In the genomic region with DNA sequence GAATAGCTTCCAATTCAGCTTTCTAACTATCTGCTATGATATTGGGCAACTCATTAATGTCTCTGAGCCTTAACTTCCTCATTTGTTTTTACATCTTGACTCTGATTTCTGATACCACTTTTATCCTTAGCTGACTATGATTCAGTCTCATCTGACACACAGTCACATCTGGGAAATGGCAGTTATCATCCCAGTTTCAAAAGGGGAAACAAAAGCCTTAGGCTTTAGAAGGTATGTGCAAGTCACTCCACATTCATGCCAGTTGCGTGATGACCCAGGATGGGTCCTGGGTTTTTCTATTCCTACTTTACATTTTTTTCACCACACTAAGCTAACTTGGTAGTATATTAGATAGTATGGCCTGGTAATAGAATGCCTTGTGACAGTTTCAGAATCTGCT, we compare ENCODE assay signal across 17 cellular contexts. TPM values are rescaled to one million over a fixed set of nuclear protein-coding genes. Genes with fewer than 3 reads are reported as not detected.
DNase-seq lines count a peak whose midpoint lies in the region; ATAC-seq, FAIRE-seq and TF ChIP-seq lines count a peak whose summit lies in the region.
"Had no signal": no experiment of that assay in that cellular context is flagged by ENCODE, and none has a peak within 500 bp of the region (broad histone marks: within the 10 kb centered on the region; RNA-seq: fewer than 3 reads in every experiment).

No MANE protein-coding gene starts in this region.

- no peaks in the 10 kb centered on the region for H3K36me3 ChIP-seq in PC-9 (ENCODE audit: low read depth)
- H3K36me3 ChIP-seq in small intestine (ENCODE audit: control insufficient read depth in 2 of 2, insufficient read depth in 2 of 2, low read length in 2 of 2): peaks cover 0 to 5% of the 10 kb centered on the region in 2 donors
- H3K36me3 ChIP-seq: BE2C had no signal

- intact Hi-C loops in PC-9 (cut with micrococcal nuclease; ENCODE audit: unreplicated experiment): loop anchor here (5.0 kb wide), 1 partner anchor 41 kb away; no protein-coding TSS in a partner anchor

- H4K20me1 ChIP-seq in PC-9 (ENCODE audit: insufficient read depth): no peaks in the 10 kb centered on the region

- DNase-seq in H54 (ENCODE audit: insufficient read length, low spot score) (no peak), PC-9 (no peak), epithelial cell of esophagus (ENCODE audit: low read depth) (peak; percentile 22), small intestine (peak; percentile 29)
- DNase-seq in stimulated activated CD4-positive, alpha-beta T cell treated with anti-CD3 and anti-CD28 coated beads, Interleukin-4, amount 100 ng/mL, for 24 hours: no peak
- DNase-seq: activated CD4-positive, alpha-beta T cell treated with anti-CD3 and anti-CD28 coated beads for 1 hour; activated effector memory CD4-positive, alpha-beta T cell treated with Interleukin-2 at 50 U/mL for 16 hours; BE2C; left colon; NCI-H1417 treated with DMSO at 0.1 percent for 48 hours; NCI-H774; T-helper 17 cell had no signal

- no peaks in the 10 kb centered on the region; the same call in 1 of the 2 replicates for H3K9me3 ChIP-seq in PC-9 (ENCODE audit: insufficient read depth, low read depth)
- H3K9me3 ChIP-seq in small intestine (ENCODE audit: control insufficient read depth, low read depth): no peaks in the 10 kb centered on the region
- H3K9me3 ChIP-seq: BE2C had no signal

- H3K4me2 ChIP-seq in PC-9: peak overlapping the region; percentile 15; the same call in 1 of the 2 replicates

- TF ChIP-seq POLR2A in H54 (IDR thresholded peaks at IDR 0.05; ENCODE audit: low read depth, low read length): no peak

- CTCF ChIA-PET in PC-9 (lab: Charles Lee): interaction anchor here (0.7 kb wide), 1 partner anchor 108 kb away, joined by 3 read pairs; no protein-coding TSS in a partner anchor

- H2AFZ ChIP-seq in PC-9: no peak overlapping the region

- no peaks in the 10 kb centered on the region for H3K27me3 ChIP-seq in PC-9 (ENCODE audit: insufficient read depth, low read depth)
- no peaks in the 10 kb centered on the region for H3K27me3 ChIP-seq in small intestine (ENCODE audit: control insufficient read depth in 2 of 2, insufficient read depth in 2 of 2, low read length in 2 of 2)

- no peaks in the 10 kb centered on the region for H3K9me2 ChIP-seq in PC-9 (ENCODE audit: insufficient read depth)

- H3K27ac ChIP-seq in PC-9 (no peak overlapping the region), small intestine (ENCODE audit: low read depth in 1 of 2, low read length in 1 of 2) (peak overlapping the region in 1 of 2 donors; percentile 11)

- H3K4me3 ChIP-seq in PC-9: no peak overlapping the region
- no peak overlapping the region for H3K4me3 ChIP-seq in epithelial cell of esophagus (ENCODE audit: low read length)
- H3K4me3 ChIP-seq in small intestine (ENCODE audit: low read depth in 1 of 2, low read length in 2 of 2): no peak overlapping the region

- FAIRE-seq in H54 (lab: Jason Lieb, UNC) (peak; percentile 48), small intestine (lab: Jason Lieb, UNC) (no peak)
- FAIRE-seq: colon, endometrium had no signal

- H3K4me1 ChIP-seq in PC-9 (replicated peaks; ENCODE audit: insufficient read depth) (peaks cover 28% of the 10 kb centered on the region), small intestine (ENCODE audit: control insufficient read depth in 2 of 2, insufficient read depth in 1 of 2, low read depth in 1 of 2, low read length in 1 of 2) (peaks cover 4 to 5% of the 10 kb centered on the region in 2 donors)
- H3K4me1 ChIP-seq: BE2C had no signal

- BruUV-seq in PC-9 (replicated peaks; lab: Mats Ljungman, UMichigan): no TSS peak

- POLR2A ChIA-PET in PC-9 (lab: Charles Lee; ENCODE audit: unreplicated experiment): no interaction called here

- ATAC-seq in GM18868 (IDR thresholded peaks at IDR 0.05; ENCODE audit: unreplicated experiment) (no peak), HG03439 (IDR thresholded peaks at IDR 0.05; ENCODE audit: unreplicated experiment) (no peak)
- ATAC-seq: HCT116, T-helper 17 cell had no signal

- no peaks in the 10 kb centered on the region for H3K79me2 ChIP-seq in PC-9 (ENCODE audit: low read depth)

- no peaks in the 10 kb centered on the region for H3F3A ChIP-seq in PC-9 (ENCODE audit: insufficient read depth, low read depth)

- TF ChIP-seq CTCF in PC-9 (conservative IDR thresholded peaks at IDR 0.05): no peak
- no peak for TF ChIP-seq CTCF in epithelial cell of esophagus (IDR thresholded peaks at IDR 0.05; ENCODE audit: insufficient read depth, low read depth, low read length, missing control alignments)

- WGBS in small intestine, 3 donors: 86 to 100% (median 93%) methylated on average over 1 of the region's 1 CpG

RNA-seq across cellular contexts. Expression of a gene that starts 12.7 kb away (rescaled TPM):
- total RNA-seq in PC-9 (2021): 0.33 and 0.92 TPM in 2 replicates
- polyA plus RNA-seq in small intestine: 10 to 100 TPM in 2 of 3 donors, 1 to 10 TPM in 1; 4.0 to 61.1 (median 38.4) TPM

Comparison
In these comparisons a context has a peak if more than half of its experiments do, and no peak if none do; other contexts are left out.
1. DNase-seq: peak in epithelial cell of esophagus (single experiment) and small intestine (single experiment); none in H54 (single experiment), PC-9 (0 of 2) and stimulated activated CD4-positive, alpha-beta T cell treated with anti-CD3 and anti-CD28 coated beads, Interleukin-4, amount 100 ng/mL, for 24 hours (single experiment).